In the genomic region with DNA sequence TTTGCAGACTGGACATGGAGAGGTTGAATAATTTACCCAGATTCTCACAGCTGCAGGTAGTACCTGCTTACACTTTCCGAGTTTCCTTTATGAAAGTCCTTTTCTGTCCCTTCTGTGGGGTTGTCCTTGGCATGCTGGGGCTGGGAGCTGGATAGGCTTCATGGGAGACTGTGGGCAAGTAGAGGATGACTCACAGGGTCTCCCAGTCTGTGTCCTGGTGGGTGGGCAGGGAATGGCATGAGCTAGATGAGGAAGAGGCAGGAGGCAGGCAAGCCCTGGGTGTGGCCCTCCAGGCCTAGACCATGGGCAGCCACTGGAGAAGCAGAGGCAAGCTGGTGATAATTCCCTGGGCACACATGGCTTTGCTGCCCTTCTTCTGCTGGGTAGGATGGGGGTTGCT, we compare ENCODE assay signal across 22 cellular contexts.
"Had no signal": no experiment of that assay in that cellular context is flagged by ENCODE, and none has a peak within 500 bp of the region (broad histone marks: within the 10 kb centered on the region; RNA-seq: fewer than 3 reads in every experiment).

No MANE protein-coding gene starts in this region.

- H3K27ac ChIP-seq: heart right ventricle, neural progenitor cell, prostate gland, right atrium auricular region, skin epidermis, tibial nerve, uterus had no signal

- H3K4me3 ChIP-seq: heart right ventricle, neural progenitor cell, prostate gland, right atrium auricular region, skin epidermis, tibial nerve, uterus had no signal

- H3K36me3 Mint-ChIP-seq: activated naive CD4-positive, alpha-beta T cell treated with anti-CD3 and anti-CD28 coated beads, Interleukin-2, amount 10 ng/mL, durations not matched to agents 7 days and 5 days; neural progenitor cell had no signal

- H3K4me3 Mint-ChIP-seq: activated CD4-positive, alpha-beta T cell treated with anti-CD3 and anti-CD28 coated beads, Interleukin-2, amount 10 ng/mL, durations not matched to agents 24 days and 14 days; activated CD8-positive, alpha-beta T cell treated with anti-CD3 and anti-CD28 coated beads for 36 hours; activated naive CD4-positive, alpha-beta T cell treated with anti-CD3 and anti-CD28 coated beads, Interleukin-2, amount 10 ng/mL, durations not matched to agents 7 days and 5 days; activated T-cell treated with anti-CD3 and anti-CD28 coated beads, Interleukin-2, amount 50 U/mL, for 24 hours; neural progenitor cell; stimulated activated naive CD8-positive, alpha-beta T cell treated with anti-CD3 and anti-CD28 coated beads, Interleukin-15, Interleukin-2, amounts not matched to agents 100 ng/mL and 50 ng/mL, for 24 hours had no signal

- H3K9ac ChIP-seq: neural progenitor cell had no signal

- H3K27me3 Mint-ChIP-seq: activated CD8-positive, alpha-beta T cell treated with anti-CD3 and anti-CD28 coated beads for 36 hours; activated T-cell treated with anti-CD3 and anti-CD28 coated beads, Interleukin-2, amount 50 U/mL, for 24 hours had no signal

- DNase-seq: activated CD4-positive, alpha-beta T cell treated with anti-CD3 and anti-CD28 coated beads, Interleukin-2, amount 10 ng/mL, durations not matched to agents 24 days and 14 days; activated CD4-positive, CD25-positive, alpha-beta regulatory T cell; activated CD8-positive, alpha-beta T cell treated with anti-CD3 and anti-CD28 coated beads for 36 hours; activated naive CD4-positive, alpha-beta T cell treated with anti-CD3 and anti-CD28 coated beads, Interleukin-2, amount 10 ng/mL, durations not matched to agents 7 days and 5 days; activated T-cell treated with anti-CD3 and anti-CD28 coated beads, Interleukin-2, amount 50 U/mL, for 24 hours; effector CD4-positive, alpha-beta T cell; heart right ventricle; kidney glomerular epithelial cell; left ventricle myocardium superior; stimulated activated CD4-positive, alpha-beta T cell treated with anti-CD3 and anti-CD28 coated beads, Interleukin-15, amount 100 ng/mL, for 24 hours; stimulated activated CD4-positive, alpha-beta T cell treated with anti-CD3 and anti-CD28 coated beads, Interleukin-2, amount 100 ng/mL, for 48 hours; T-helper 9 cell; uterus had no signal

- FAIRE-seq: astrocyte, frontal cortex had no signal

- H3K9me3 Mint-ChIP-seq: activated CD4-positive, alpha-beta T cell treated with anti-CD3 and anti-CD28 coated beads, Interleukin-2, amount 10 ng/mL, durations not matched to agents 24 days and 14 days; activated CD8-positive, alpha-beta T cell treated with anti-CD3 and anti-CD28 coated beads for 36 hours; activated naive CD4-positive, alpha-beta T cell treated with anti-CD3 and anti-CD28 coated beads, Interleukin-2, amount 10 ng/mL, durations not matched to agents 7 days and 5 days; activated T-cell treated with anti-CD3 and anti-CD28 coated beads, Interleukin-2, amount 50 U/mL, for 24 hours; activated T-helper 2 cell treated with anti-CD3 and anti-CD28 coated beads, Interferon-gamma antibody, Interleukin-2, Interleukin-4, amounts not matched to agents 10 μg/mL and 5 μg/mL and 100 μg/mL, durations not matched to agents 14 hours and 24 hours and 36 hours; neural progenitor cell; stimulated activated naive CD8-positive, alpha-beta T cell treated with anti-CD3 and anti-CD28 coated beads, Interleukin-15, Interleukin-2, amounts not matched to agents 100 ng/mL and 50 ng/mL, for 24 hours had no signal

- H3K27ac Mint-ChIP-seq: activated CD4-positive, alpha-beta T cell treated with anti-CD3 and anti-CD28 coated beads, Interleukin-2, amount 10 ng/mL, durations not matched to agents 24 days and 14 days; activated CD8-positive, alpha-beta T cell treated with anti-CD3 and anti-CD28 coated beads for 36 hours; activated naive CD4-positive, alpha-beta T cell treated with anti-CD3 and anti-CD28 coated beads, Interleukin-2, amount 10 ng/mL, durations not matched to agents 7 days and 5 days; activated T-cell treated with anti-CD3 and anti-CD28 coated beads, Interleukin-2, amount 50 U/mL, for 24 hours; activated T-helper 2 cell treated with anti-CD3 and anti-CD28 coated beads, Interferon-gamma antibody, Interleukin-2, Interleukin-4, amounts not matched to agents 10 μg/mL and 5 μg/mL and 100 μg/mL, durations not matched to agents 14 hours and 24 hours and 36 hours; neural progenitor cell; stimulated activated naive CD8-positive, alpha-beta T cell treated with anti-CD3 and anti-CD28 coated beads, Interleukin-15, Interleukin-2, amounts not matched to agents 100 ng/mL and 50 ng/mL, for 24 hours had no signal

- H3K4me1 ChIP-seq: prostate gland, uterus had no signal

- H3K4me1 Mint-ChIP-seq: activated CD4-positive, alpha-beta T cell treated with anti-CD3 and anti-CD28 coated beads, Interleukin-2, amount 10 ng/mL, durations not matched to agents 24 days and 14 days; activated naive CD4-positive, alpha-beta T cell treated with anti-CD3 and anti-CD28 coated beads, Interleukin-2, amount 10 ng/mL, durations not matched to agents 7 days and 5 days had no signal

- H3K36me3 ChIP-seq: neural progenitor cell, prostate gland, right atrium auricular region, uterus had no signal

- H3K9me3 ChIP-seq: heart right ventricle, prostate gland, right atrium auricular region, tibial nerve, uterus had no signal
